ENCODE assay signal across 19 cellular contexts in genomic region chr16:87063543-87063942, GRCh38.
DNase-seq lines count a peak whose midpoint lies in the region; ATAC-seq, FAIRE-seq and TF ChIP-seq lines count a peak whose summit lies in the region.
"Had no signal": no experiment of that assay in that cellular context is flagged by ENCODE, and none has a peak within 500 bp of the region (broad histone marks: within the 10 kb centered on the region; RNA-seq: fewer than 3 reads in every experiment).

No MANE protein-coding gene starts in this region.

- H2AFZ ChIP-seq in OCI-LY1 (ENCODE audit: low read length) (no peak overlapping the region), HepG2 (ENCODE audit: low read length) (no peak overlapping the region)

- no peak for TF ChIP-seq CTCF in OCI-LY1 (IDR thresholded peaks at IDR 0.05; ENCODE audit: low read length)
- no peak for TF ChIP-seq CTCF in choroid plexus epithelial cell (conservative IDR thresholded peaks at IDR 0.05; ENCODE audit: low read depth, low read length)
- TF ChIP-seq CTCF in HepG2 (CRISPR knock-in tag; IDR thresholded peaks at IDR 0.05), result no peak
- no peak for TF ChIP-seq CTCF in thoracic aorta (IDR thresholded peaks at IDR 0.05)
- no peak for TF ChIP-seq CTCF in adrenal gland (IDR thresholded peaks at IDR 0.05)

- H4K20me1 ChIP-seq in OCI-LY1 (ENCODE audit: insufficient read depth, low read length) (no peaks in the 10 kb centered on the region), HepG2 (ENCODE audit: insufficient read depth, low read length) (no peaks in the 10 kb centered on the region)

- H3K4me3 ChIP-seq in OCI-LY1 (ENCODE audit: low read depth, low read length, poor library complexity, severe bottlenecking) (peak overlapping the region; percentile 65), choroid plexus epithelial cell (ENCODE audit: low read depth, low read length) (peak overlapping the region; percentile 41), HepG2 (replicated peaks in 1 of 3; ENCODE audit: insufficient read depth in 1 of 3, low read depth in 2 of 3, low read length in 3 of 3) (no peak overlapping the region), thoracic aorta (peak overlapping the region; percentile 70), adrenal gland (no peak overlapping the region)
- H3K4me3 ChIP-seq: MG63 had no signal

- H3K9me2 ChIP-seq in OCI-LY1 (ENCODE audit: low read depth, low read length), result no peaks in the 10 kb centered on the region

- H3K36me3 ChIP-seq in OCI-LY1 (ENCODE audit: insufficient read depth, low read length) (no peaks in the 10 kb centered on the region; the same call in 1 of the 2 replicates), HepG2 (replicated peaks in 1 of 2; ENCODE audit: control insufficient read depth in 1 of 2, insufficient read depth in 2 of 2, low read length in 2 of 2) (no peaks in the 10 kb centered on the region), thoracic aorta (no peaks in the 10 kb centered on the region), adrenal gland (replicated peaks in 1 of 2) (no peaks in the 10 kb centered on the region)
- H3K36me3 ChIP-seq: MG63 had no signal

- WGBS in HepG2 (ENCODE audit: low lambda C conversion rate), result 59% methylated on average over 19 of the region's 19 CpGs
- 76 to 86% (median 82%) methylated on average over 19 of the region's 19 CpGs for WGBS in adrenal gland, 4 donors

- DNase-seq in choroid plexus epithelial cell (ENCODE audit: low read depth) (peak; percentile 39), HepG2 (ENCODE audit: low spot score) (no peak), thoracic aorta (ENCODE audit: low spot score) (no peak), adrenal gland (no peak), NCI-H2029 (lab: John Stamatoyannopoulos, UW) (no peak)
- DNase-seq: CD4-positive, alpha-beta memory T cell; DMS79 treated with DMSO at 0.1 percent for 48 hours; GDM1; MG63; NCI-H1105; NCI-H187; NCI-H446; NCI-H748 treated with DMSO at 0.1 percent for 48 hours had no signal

- TF ChIP-seq RAD21 in HepG2 (CRISPR knock-in tag; IDR thresholded peaks at IDR 0.05), result no peak

- peaks cover 68% of the 10 kb centered on the region for H3K4me1 ChIP-seq in OCI-LY1 (ENCODE audit: insufficient read depth, low read length, severe bottlenecking)
- H3K4me1 ChIP-seq in HepG2 (ENCODE audit: insufficient read depth, low read length), result no peaks in the 10 kb centered on the region
- H3K4me1 ChIP-seq in thoracic aorta (ENCODE audit: control insufficient read depth in 1 of 2, low read depth in 2 of 2), result peaks cover 5 to 50% of the 10 kb centered on the region in 2 donors
- peaks cover 0 to 2% of the 10 kb centered on the region in 2 donors for H3K4me1 ChIP-seq in adrenal gland (replicated peaks in 1 of 2)

- CTCF ChIA-PET in HepG2 (lab: Yijun Ruan, JAX; ENCODE audit: low intra/inter-chr PET ratio, low total read pairs), result interaction anchor here (1.7 to 6.8 kb wide), 2 partner anchors 488 to 499 kb away, joined by 5 to 86 read pairs; partner anchors contain the start of gene FOXC2

- H3K27me3 ChIP-seq in OCI-LY1 (ENCODE audit: insufficient read depth, low read length) (no peaks in the 10 kb centered on the region; the same call in 1 of the 2 replicates), HepG2 (ENCODE audit: control insufficient read depth in 1 of 2, insufficient read depth in 2 of 2, low read length in 2 of 2) (peaks cover 2 to 47% of the 10 kb centered on the region in 2 experiments; a peak in 4 of 5 replicates), thoracic aorta (replicated peaks; ENCODE audit: insufficient read depth) (no peaks in the 10 kb centered on the region), adrenal gland (peaks cover 9% of the 10 kb centered on the region)
- H3K27me3 ChIP-seq: MG63 had no signal

- POLR2A ChIA-PET in HepG2 (lab: Yijun Ruan, JAX), result no interaction called here

- H3K9me3 ChIP-seq in OCI-LY1 (ENCODE audit: low read length) (no peaks in the 10 kb centered on the region), HepG2 (ENCODE audit: low read length) (no peaks in the 10 kb centered on the region), thoracic aorta (no peaks in the 10 kb centered on the region), adrenal gland (replicated peaks in 1 of 3) (no peaks in the 10 kb centered on the region)
- H3K9me3 ChIP-seq: MG63 had no signal

- intact Hi-C loops in HepG2 (cut with micrococcal nuclease; ENCODE audit: unreplicated experiment), result no loop called here
- intact Hi-C loops in adrenal gland (cut with DNase I), result loop anchor here (5.0 to 10.0 kb wide), 2 partner anchors 211 to 496 kb away; partner anchors contain the start of gene FOXC2 (in 1 of the 2)

- no peak for ATAC-seq in HepG2
- no peak for ATAC-seq in thoracic aorta (ENCODE audit: insufficient number of reproducible peaks, low FRiP score, low read depth)
- no peak for ATAC-seq in GM21619 (IDR thresholded peaks at IDR 0.05; ENCODE audit: unreplicated experiment)
- ATAC-seq: Right ventricle myocardium inferior had no signal

- in situ Hi-C loops in HepG2 (cut with HindIII; ENCODE audit: extremely low pct_ligation_motif_present, low pct_unique_long_range_greater_than_20kb), result no loop called here

- peak overlapping the region; percentile 68 for H3K9ac ChIP-seq in OCI-LY1 (ENCODE audit: low read length)
- no peak overlapping the region for H3K9ac ChIP-seq in HepG2 (ENCODE audit: insufficient read depth, low read depth, low read length)
- H3K9ac ChIP-seq: KMS-11 had no signal

- no TSS peak for BruUV-seq in HepG2 (replicated peaks; lab: Mats Ljungman, UMichigan)

- TF ChIP-seq POLR2A in HepG2 (IDR thresholded peaks at IDR 0.05; ENCODE audit: insufficient read depth in 1 of 2, low read depth in 2 of 2, low read length in 2 of 2) (no peak), adrenal gland (IDR thresholded peaks at IDR 0.05) (no peak)

- H3K4me2 ChIP-seq in OCI-LY1 (ENCODE audit: low read length) (peak overlapping the region; percentile 74), HepG2 (ENCODE audit: low read depth, low read length) (no peak overlapping the region)
- H3K4me2 ChIP-seq: KMS-11 had no signal

- no peaks in the 10 kb centered on the region for H3F3A ChIP-seq in OCI-LY1 (ENCODE audit: insufficient read depth, low read length)

- no peak for FAIRE-seq in HepG2 (lab: Jason Lieb, UNC)
- FAIRE-seq: D721Med, GM19239 had no signal

- H3K27ac ChIP-seq in OCI-LY1 (ENCODE audit: low read depth, low read length, poor library complexity, severe bottlenecking) (peak overlapping the region; percentile 79), HepG2 (ENCODE audit: extremely low read length, insufficient read depth, low read length) (no peak overlapping the region), thoracic aorta (peak overlapping the region; percentile 83), adrenal gland (peak overlapping the region in 1 of 5 donors; percentile 68)
- H3K27ac ChIP-seq: KMS-11 had no signal

- H3K79me2 ChIP-seq in OCI-LY1 (ENCODE audit: insufficient read depth, low read length) (no peaks in the 10 kb centered on the region), HepG2 (ENCODE audit: insufficient read depth, low read length) (no peaks in the 10 kb centered on the region)

- no peak for TF ChIP-seq EP300 in HepG2 (IDR thresholded peaks at IDR 0.05; ENCODE audit: low read depth in 2 of 2, low read length in 2 of 2)
- no peak for TF ChIP-seq EP300 in HepG2 (CRISPR knock-in tag; IDR thresholded peaks at IDR 0.05; ENCODE audit: borderline replicate concordance)

TF ChIP-seq in HepG2, 621 proteins besides CTCF, POLR2A, EP300 and RAD21:
- TF ChIP-seq HNRNPLL (IDR thresholded peaks at IDR 0.05; ENCODE audit: low read depth, low read length, poor library complexity, severe bottlenecking) (peak; percentile 30), ZNF142 (CRISPR knock-in tag; IDR thresholded peaks at IDR 0.05) (no peak)
TF ChIP-seq in HepG2: peak in this region for 1.

Comparison
In these comparisons a context has a peak if more than half of its experiments do, and no peak if none do; other contexts are left out.
1. H3K4me3 ChIP-seq: peak in OCI-LY1 (single experiment), choroid plexus epithelial cell (single experiment) and thoracic aorta (single experiment); none in HepG2 (0 of 3) and adrenal gland (0 of 4).